1 cellular context compared by ENCODE assay signal in genomic region chr15:49060710-49061483, GRCh38.
TF ChIP-seq lines count a peak whose summit lies in the region.

No MANE protein-coding gene starts in this region.

TF ChIP-seq in endothelial cell of umbilical vein, 7 proteins besides CTCF, POLR2A, EP300 and RAD21 (continued from another document):
- TF ChIP-seq GATA2 (IDR thresholded peaks at IDR 0.05; ENCODE audit: insufficient read depth, insufficient read length, low read depth, low read length): peak; percentile 56
